In the genomic region with DNA sequence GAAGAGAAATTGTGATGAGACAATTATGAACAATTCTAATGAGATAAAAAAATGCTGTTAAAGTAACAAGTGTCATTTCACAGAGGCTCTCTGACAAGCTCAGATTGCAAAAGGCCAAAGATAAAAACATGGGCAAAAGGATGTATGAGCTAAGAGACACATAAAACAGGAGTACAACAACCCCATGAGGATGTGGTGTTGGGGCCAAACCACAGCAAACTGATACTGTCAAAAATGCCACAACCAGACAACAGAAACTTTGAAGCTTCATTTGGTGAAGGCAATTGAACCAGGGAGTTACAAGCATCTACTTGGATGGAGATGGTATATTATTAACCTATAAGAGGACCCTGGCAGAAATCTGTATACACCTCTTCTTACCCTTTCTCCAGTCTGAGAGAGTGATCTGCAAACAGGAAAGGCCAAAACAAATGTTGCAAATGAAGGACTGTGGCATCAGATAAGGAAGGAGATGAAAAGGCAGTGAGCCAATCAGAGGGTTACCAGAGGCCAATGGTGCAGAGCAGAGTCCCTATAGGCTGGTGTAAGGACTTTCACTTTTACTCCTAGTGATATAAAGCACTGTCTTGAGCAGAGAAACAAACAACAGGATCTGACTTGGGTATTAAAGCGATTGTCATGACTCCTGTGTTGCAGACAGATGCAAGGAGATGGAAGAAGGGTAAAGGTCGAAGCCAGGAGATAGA, we compare ENCODE assay signal across 13 cellular contexts.
DNase-seq lines count a peak whose midpoint lies in the region; ATAC-seq, FAIRE-seq and TF ChIP-seq lines count a peak whose summit lies in the region.
"Had no signal": no experiment of that assay in that cellular context is flagged by ENCODE, and none has a peak within 500 bp of the region (broad histone marks: within the 10 kb centered on the region; RNA-seq: fewer than 3 reads in every experiment).

No MANE protein-coding gene starts in this region.

- no peaks in the 10 kb centered on the region for H3K4me1 Mint-ChIP-seq in type B pancreatic cell (ENCODE audit: unreplicated experiment)

- H3K27me3 Mint-ChIP-seq in type B pancreatic cell: peaks cover 8% of the 10 kb centered on the region

- H3K36me3 Mint-ChIP-seq in type B pancreatic cell: no peaks in the 10 kb centered on the region

- ATAC-seq in GM18508 (IDR thresholded peaks at IDR 0.05; ENCODE audit: insufficient read depth, unreplicated experiment) (peak; percentile 58), GM19328 (IDR thresholded peaks at IDR 0.05; ENCODE audit: unreplicated experiment) (no peak)

- no peak for TF ChIP-seq POLR2A in erythroblast (IDR thresholded peaks at IDR 0.05; ENCODE audit: low read length)

- no peaks in the 10 kb centered on the region for H3K9me3 Mint-ChIP-seq in type B pancreatic cell

- in situ Hi-C loops in ACHN (cut with HindIII; ENCODE audit: low pct_ligation_motif_present, low pct_unique_long_range_greater_than_20kb, low sequenced_read_pairs): no loop called here

- DNase-seq in ACHN (peak; percentile 48), RCC 7860 (ENCODE audit: low spot score) (peak; percentile 7), erythroblast (lab: John Stamatoyannopoulos, UW) (peak; percentile 8 to 21), NCI-H1417 treated with DMSO at 0.1 percent for 48 hours (lab: John Stamatoyannopoulos, UW) (no peak), DMS53 treated with DMSO at 0.1 percent for 48 hours (lab: John Stamatoyannopoulos, UW; ENCODE audit: unreplicated experiment) (no peak), type B pancreatic cell (ENCODE audit: extremely low spot score, unreplicated experiment) (no peak)
- DNase-seq: GOT3; NCI-H2107; stimulated activated CD4-positive, alpha-beta T cell treated with anti-CD3 and anti-CD28 coated beads, Interleukin-4, amount 100 ng/mL, for 4 hours; SW 1271; transverse colon had no signal

- no peak overlapping the region for H3K4me3 Mint-ChIP-seq in type B pancreatic cell

- H3K27ac Mint-ChIP-seq in type B pancreatic cell: no peak overlapping the region

- no peak for TF ChIP-seq CTCF in type B pancreatic cell (conservative IDR thresholded peaks at IDR 0.05)

- FAIRE-seq in RCC 7860 (lab: Jason Lieb, UNC): no peak

Comparison
In these comparisons a context has a peak if more than half of its experiments do, and no peak if none do; other contexts are left out.
1. DNase-seq: peak in ACHN (single experiment), RCC 7860 (single experiment) and erythroblast (2 of 2); none in NCI-H1417 treated with DMSO at 0.1 percent for 48 hours (single experiment), DMS53 treated with DMSO at 0.1 percent for 48 hours (single experiment) and type B pancreatic cell (single experiment).